10 cellular contexts compared by ENCODE assay signal in genomic region chr10:69383485-69384089, GRCh38. TPM values are rescaled to one million over a fixed set of nuclear protein-coding genes. Genes with fewer than 3 reads are reported as not detected.
DNase-seq lines count a peak whose midpoint lies in the region; ATAC-seq and TF ChIP-seq lines count a peak whose summit lies in the region.
"Had no signal": no experiment of that assay in that cellular context is flagged by ENCODE, and none has a peak within 500 bp of the region (broad histone marks: within the 10 kb centered on the region; RNA-seq: fewer than 3 reads in every experiment).

No MANE protein-coding gene starts in this region.

- no peak overlapping the region for H4K91ac ChIP-seq in trophoblast cell (ENCODE audit: low read depth, low read length)

- peak; percentile 44; the same call in 1 of the 2 replicates for TF ChIP-seq CTCF in BJ (IDR thresholded peaks at IDR 0.05; ENCODE audit: insufficient read depth, low read depth, low read length)
- no peak for TF ChIP-seq CTCF in RWPE1 (conservative IDR thresholded peaks at IDR 0.05; ENCODE audit: low read depth)

- H3K23ac ChIP-seq in trophoblast cell (ENCODE audit: low read length), result no peak overlapping the region

- H3K4ac ChIP-seq in trophoblast cell (ENCODE audit: low read depth, low read length), result no peak overlapping the region

- no CpG with 5 or more reads among the region's 4 CpGs for WGBS in trophoblast cell (ENCODE audit: extremely low coverage, insufficient coverage, insufficient read length)

- H3K14ac ChIP-seq in trophoblast cell (ENCODE audit: low read length), result no peak overlapping the region

- H2AFZ ChIP-seq in trophoblast cell (ENCODE audit: insufficient read depth, low read length, poor library complexity), result no peak overlapping the region

- H3K79me2 ChIP-seq in trophoblast cell (ENCODE audit: control insufficient read depth, insufficient read depth, low read length, poor library complexity), result no peaks in the 10 kb centered on the region

- H2BK12ac ChIP-seq in trophoblast cell (ENCODE audit: low read length), result no peak overlapping the region

- H3K79me1 ChIP-seq in trophoblast cell (ENCODE audit: low read length), result no peaks in the 10 kb centered on the region

- H3K36me3 ChIP-seq in BJ (ENCODE audit: control insufficient read depth, insufficient read depth, low read length), result peaks cover 27% of the 10 kb centered on the region
- peaks cover 37 to 58% of the 10 kb centered on the region in 2 experiments for H3K36me3 ChIP-seq in trophoblast cell (ENCODE audit: control insufficient read depth in 1 of 2, insufficient read depth in 2 of 2, low read length in 2 of 2)

- no peak overlapping the region for H3K4me2 ChIP-seq in trophoblast cell (ENCODE audit: low read length)

- H3K4me1 ChIP-seq in trophoblast cell (ENCODE audit: control insufficient read depth in 1 of 2, insufficient read depth in 2 of 2, low read length in 2 of 2), result peaks cover 0 to 6% of the 10 kb centered on the region in 2 experiments

- H3K4me3 ChIP-seq in BJ (ENCODE audit: low read depth, low read length) (no peak overlapping the region), trophoblast cell (ENCODE audit: low read depth, low read length) (no peak overlapping the region)

- H3K27me3 ChIP-seq in BJ (ENCODE audit: control insufficient read depth, insufficient read depth, low read length), result no peaks in the 10 kb centered on the region
- H3K27me3 ChIP-seq in trophoblast cell (ENCODE audit: insufficient read depth, low read length), result no peaks in the 10 kb centered on the region

- no peak overlapping the region for H3K9ac ChIP-seq in trophoblast cell (ENCODE audit: low read length)

- H3K27ac ChIP-seq in RWPE1, result peak overlapping the region; percentile 76
- no peak overlapping the region for H3K27ac ChIP-seq in trophoblast cell (ENCODE audit: low read depth, low read length)

- H4K8ac ChIP-seq in trophoblast cell (ENCODE audit: low read depth, low read length), result no peak overlapping the region

- ATAC-seq in GM19452 (IDR thresholded peaks at IDR 0.05; ENCODE audit: unreplicated experiment) (no peak), HG03139 (IDR thresholded peaks at IDR 0.05; ENCODE audit: unreplicated experiment) (no peak)

- H2AK5ac ChIP-seq in trophoblast cell (ENCODE audit: low read length), result no peak overlapping the region

- H3K18ac ChIP-seq in trophoblast cell (ENCODE audit: low read length), result no peak overlapping the region

- CTCF ChIA-PET in BJ (lab: Yijun Ruan, JAX) (interaction anchor here (0.6 to 3.4 kb wide), 22 partner anchors 8 to 583 kb away, joined by 3 to 28 read pairs (median 4); no protein-coding TSS in a partner anchor), RWPE1 (lab: Yijun Ruan, JAX) (interaction anchor here (0.6 to 1.9 kb wide), 3 partner anchors 9 to 320 kb away, joined by 3 to 6 read pairs (median 3); no protein-coding TSS in a partner anchor)

- DNase-seq in BJ (ENCODE audit: low read depth), result peak; percentile 22
- no peak for DNase-seq in RWPE1 (ENCODE audit: low spot score)
- peak; percentile 65 for DNase-seq in fibroblast of peridontal ligament (ENCODE audit: extremely low read depth)
- peak; percentile 19 to 46 for DNase-seq in trophoblast cell
- DNase-seq in dermis blood vessel endothelial cell, result no peak
- DNase-seq in NCI-H69 (lab: John Stamatoyannopoulos, UW), result no peak
- DNase-seq: NCI-H1105, SHP77 had no signal

- H3K9me3 ChIP-seq in trophoblast cell (ENCODE audit: insufficient read depth, low read depth, low read length), result no peaks in the 10 kb centered on the region

- no peak overlapping the region for H4K12ac ChIP-seq in trophoblast cell (ENCODE audit: low read depth, low read length)

- no peak overlapping the region for H2BK120ac ChIP-seq in trophoblast cell (ENCODE audit: insufficient read depth, low read length, poor library complexity)

- H2BK5ac ChIP-seq in trophoblast cell (ENCODE audit: low read depth, low read length, poor library complexity), result no peak overlapping the region

- POLR2A ChIA-PET in BJ (lab: Charles Lee), result no interaction called here
- POLR2A ChIA-PET in RWPE1 (lab: Yijun Ruan, JAX; ENCODE audit: low non-redundant PET), result no interaction called here

RNA-seq across cellular contexts. Expression of gene TACR2, which starts 33.1 kb away (rescaled TPM):
- polyA plus RNA-seq in BJ (2011; rRNA removed), result 0.09 TPM in 2 replicates
- polyA minus RNA-seq in BJ (2011; rRNA and poly(A)+ RNA removed), result 0.09 TPM in 1 of 2 replicates, not detected in the other
- polyA plus RNA-seq in trophoblast cell (2013), result 0.07 and 0.10 TPM in 2 replicates
- 0.09 and 0.34 TPM in 2 replicates for total RNA-seq in dermis blood vessel endothelial cell

Comparison
In these comparisons a context has a peak if more than half of its experiments do, and no peak if none do; other contexts are left out.
1. DNase-seq: peak in BJ (single experiment), fibroblast of peridontal ligament (single experiment) and trophoblast cell (2 of 2); none in RWPE1 (single experiment), dermis blood vessel endothelial cell (single experiment) and NCI-H69 (single experiment).